ENCODE assay signal across 14 cellular contexts in the genomic region with DNA sequence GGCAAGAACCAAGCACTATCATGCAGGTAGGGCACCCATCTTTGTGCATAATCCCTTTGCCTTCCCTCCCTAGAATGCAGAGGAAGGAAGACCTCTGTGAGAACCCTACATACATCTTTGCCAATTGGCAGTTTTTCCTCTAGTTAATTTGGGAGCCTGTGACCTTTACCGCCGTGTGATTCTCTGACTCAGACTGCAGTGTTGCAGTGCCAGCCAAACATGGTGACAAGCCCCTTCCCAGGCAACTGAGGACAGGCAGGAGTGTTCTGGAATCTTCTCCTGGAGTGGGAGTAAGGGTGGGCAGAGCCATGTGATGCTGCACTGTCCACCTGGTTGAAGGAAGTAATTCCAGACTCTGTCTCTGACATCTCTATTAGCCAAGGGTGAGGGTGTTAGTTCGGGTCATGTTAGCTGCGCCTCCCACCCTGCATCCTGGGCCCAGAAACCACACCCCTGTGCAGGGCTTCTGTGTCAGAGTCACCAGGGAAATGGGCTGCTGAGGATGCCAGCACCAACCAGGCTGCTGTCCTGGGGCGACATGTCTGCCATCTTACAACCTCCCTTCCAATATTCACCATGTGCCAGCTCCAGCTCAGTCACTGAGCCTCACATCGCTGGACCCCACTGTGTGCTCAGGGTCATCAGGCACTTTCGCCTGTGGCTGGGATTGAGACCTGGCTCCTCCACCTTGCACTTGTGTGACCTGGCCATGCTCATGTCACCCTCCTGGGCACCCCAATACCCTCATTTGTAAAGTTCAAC. TPM values are rescaled to one million over a fixed set of nuclear protein-coding genes. Genes with fewer than 3 reads are reported as not detected.
DNase-seq lines count a peak whose midpoint lies in the region; ATAC-seq and TF ChIP-seq lines count a peak whose summit lies in the region.
"Had no signal": no experiment of that assay in that cellular context is flagged by ENCODE, and none has a peak within 500 bp of the region (broad histone marks: within the 10 kb centered on the region; RNA-seq: fewer than 3 reads in every experiment).

No MANE protein-coding gene starts in this region.

- TF ChIP-seq CTCF in natural killer cell (IDR thresholded peaks at IDR 0.05): no peak
- no peak for TF ChIP-seq CTCF in nephron (IDR thresholded peaks at IDR 0.05; ENCODE audit: unreplicated experiment in 3 of 3)

- no peaks in the 10 kb centered on the region for H3K36me3 Mint-ChIP-seq in natural killer cell treated with Interleukin-12 subunit alpha and Interleukin-12 subunit beta and Interleukin-15 and Interleukin-18, amount 100 ng/mL, for 72 hours
- H3K36me3 Mint-ChIP-seq in natural killer cell: no peaks in the 10 kb centered on the region
- no peaks in the 10 kb centered on the region for H3K36me3 Mint-ChIP-seq in nephron (ENCODE audit: low read depth)

- H3K4me1 Mint-ChIP-seq in natural killer cell treated with Interleukin-12 subunit alpha and Interleukin-12 subunit beta and Interleukin-15 and Interleukin-18, amount 100 ng/mL, for 72 hours (ENCODE audit: low read depth in 2 of 2): peaks cover 0 to 3% of the 10 kb centered on the region in 2 donors
- no peaks in the 10 kb centered on the region for H3K4me1 Mint-ChIP-seq in natural killer cell
- peaks cover 50% of the 10 kb centered on the region for H3K4me1 Mint-ChIP-seq in nephron
- H3K4me1 Mint-ChIP-seq: B cell had no signal

- ATAC-seq in natural killer cell treated with Interleukin-12 subunit alpha and Interleukin-12 subunit beta and Interleukin-15 and Interleukin-18, amount 100 ng/mL, for 72 hours: no peak
- no peak for ATAC-seq in natural killer cell
- ATAC-seq in left cardiac atrium: peak; percentile 27 to 28
- ATAC-seq in HG02571 (IDR thresholded peaks at IDR 0.05; ENCODE audit: unreplicated experiment): no peak
- no peak for ATAC-seq in GM19035 (IDR thresholded peaks at IDR 0.05; ENCODE audit: unreplicated experiment)
- ATAC-seq: HCT116 had no signal

- intact Hi-C loops in natural killer cell (cut with micrococcal nuclease): no loop called here
- intact Hi-C loops in left cardiac atrium (cut with DNase I): no loop called here

- no peak overlapping the region for H3K27ac Mint-ChIP-seq in natural killer cell treated with Interleukin-12 subunit alpha and Interleukin-12 subunit beta and Interleukin-15 and Interleukin-18, amount 100 ng/mL, for 72 hours
- no peak overlapping the region for H3K27ac Mint-ChIP-seq in natural killer cell
- H3K27ac Mint-ChIP-seq in nephron: peak overlapping the region in 2 of 3 experiments; percentile 46 to 50
- H3K27ac Mint-ChIP-seq: B cell; CD4-positive, alpha-beta T cell had no signal

- H3K4me3 Mint-ChIP-seq in natural killer cell treated with Interleukin-12 subunit alpha and Interleukin-12 subunit beta and Interleukin-15 and Interleukin-18, amount 100 ng/mL, for 72 hours: no peak overlapping the region
- H3K4me3 Mint-ChIP-seq in natural killer cell (no peak overlapping the region), nephron (no peak overlapping the region)
- H3K4me3 Mint-ChIP-seq: B cell; CD4-positive, alpha-beta T cell had no signal

- H3K9me3 Mint-ChIP-seq in natural killer cell treated with Interleukin-12 subunit alpha and Interleukin-12 subunit beta and Interleukin-15 and Interleukin-18, amount 100 ng/mL, for 72 hours: no peaks in the 10 kb centered on the region
- H3K9me3 Mint-ChIP-seq in natural killer cell: no peaks in the 10 kb centered on the region
- H3K9me3 Mint-ChIP-seq in nephron: no peaks in the 10 kb centered on the region
- H3K9me3 Mint-ChIP-seq: CD4-positive, alpha-beta T cell had no signal

- peaks cover 7 to 12% of the 10 kb centered on the region in 2 donors for H3K27me3 Mint-ChIP-seq in natural killer cell treated with Interleukin-12 subunit alpha and Interleukin-12 subunit beta and Interleukin-15 and Interleukin-18, amount 100 ng/mL, for 72 hours
- no peaks in the 10 kb centered on the region for H3K27me3 Mint-ChIP-seq in natural killer cell (ENCODE audit: low read depth in 2 of 2)
- peaks cover 11% of the 10 kb centered on the region for H3K27me3 Mint-ChIP-seq in nephron (ENCODE audit: low read depth)

- peak; percentile 34 for DNase-seq in natural killer cell treated with Interleukin-12 subunit alpha and Interleukin-12 subunit beta and Interleukin-15 and Interleukin-18, amount 100 ng/mL, for 72 hours (ENCODE audit: low spot score)
- no peak for DNase-seq in natural killer cell
- DNase-seq in left cardiac atrium: no peak
- DNase-seq in activated CD8-positive, alpha-beta memory T cell treated with anti-CD3 and anti-CD28 coated beads, Interleukin-2, amount 50 U/mL, for 48 hours: no peak
- DNase-seq: Calu3; CD4-positive, alpha-beta T cell; DMS 273 treated with DMSO at 0.1 percent for 48 hours had no signal

RNA-seq across cellular contexts. Expression of a gene that starts 21.8 kb away (rescaled TPM):
- not detected for total RNA-seq in natural killer cell treated with Interleukin-12 subunit alpha and Interleukin-12 subunit beta and Interleukin-15 and Interleukin-18, amount 100 ng/mL, for 72 hours
- total RNA-seq in natural killer cell: not detected
- not detected for total RNA-seq in left cardiac atrium
- total RNA-seq: B cell; Calu3; CD4-positive, alpha-beta T cell; H4; HT-29 had no signal

Comparison
In these comparisons a context has a peak if more than half of its experiments do, and no peak if none do; other contexts are left out.
1. ATAC-seq: peak in left cardiac atrium (2 of 2); none in natural killer cell treated with Interleukin-12 subunit alpha and Interleukin-12 subunit beta and Interleukin-15 and Interleukin-18, amount 100 ng/mL, for 72 hours (0 of 2), natural killer cell (0 of 3), HG02571 (single experiment) and GM19035 (single experiment).
2. H3K27ac Mint-ChIP-seq: peak in nephron (2 of 3); none in natural killer cell treated with Interleukin-12 subunit alpha and Interleukin-12 subunit beta and Interleukin-15 and Interleukin-18, amount 100 ng/mL, for 72 hours (0 of 2) and natural killer cell (0 of 2).